8 cellular contexts compared by ENCODE assay signal in genomic region chr5:68290260-68290674, GRCh38.
A peak's percentile ranks its signal among the peaks of the same experiment; 100 is the strongest.
DNase-seq lines count a peak whose midpoint lies in the region; ATAC-seq, FAIRE-seq and TF ChIP-seq lines count a peak whose summit lies in the region.

No MANE protein-coding gene starts in this region.

- 43 to 72% (median 62%) methylated on average over 4 of the region's 4 CpGs for WGBS in adrenal gland, 4 donors

- TF ChIP-seq CTCF in D721Med (IDR thresholded peaks at IDR 0.05; ENCODE audit: insufficient read depth, missing control alignments) (no peak), adrenal gland (IDR thresholded peaks at IDR 0.05) (no peak)

- DNase-seq in D721Med (ENCODE audit: insufficient read length, low spot score): no peak
- DNase-seq in adrenal gland: peak in 4 of 7 donors; percentile 25 to 78 (median 43)
- DNase-seq in left ventricle myocardium superior: no peak
- peak; percentile 51 for DNase-seq in renal cortical epithelial cell (ENCODE audit: low read depth)
- DNase-seq in HPDE6-E6E7 (ENCODE audit: extremely low spot score): no peak
- no peak for DNase-seq in KG1 (lab: John Stamatoyannopoulos, UW)

- ATAC-seq in left ventricle myocardium superior: peak; percentile 19
- no peak for ATAC-seq in GM19023 (IDR thresholded peaks at IDR 0.05; ENCODE audit: unreplicated experiment)
- no peak for ATAC-seq in GM21737 (IDR thresholded peaks at IDR 0.05; ENCODE audit: unreplicated experiment)

- no peaks in the 10 kb centered on the region for H3K27me3 ChIP-seq in adrenal gland

- no peaks in the 10 kb centered on the region for H3K9me3 ChIP-seq in adrenal gland (replicated peaks in 1 of 3)

- peak overlapping the region in 1 of 5 donors; percentile 88 for H3K27ac ChIP-seq in adrenal gland

- FAIRE-seq in D721Med (lab: Jason Lieb, UNC): peak; percentile 64

- H3K4me1 ChIP-seq in adrenal gland (replicated peaks in 1 of 2): peaks cover 14 to 57% of the 10 kb centered on the region in 2 donors

- H3K36me3 ChIP-seq in adrenal gland (replicated peaks in 1 of 2): peaks cover 0 to 31% of the 10 kb centered on the region in 2 donors

- H3K4me3 ChIP-seq in adrenal gland: peak overlapping the region in 1 of 4 donors; percentile 47

- intact Hi-C loops in adrenal gland (cut with DNase I): no loop called here
- intact Hi-C loops in left ventricle myocardium superior (cut with micrococcal nuclease): no loop called here

- no peak for TF ChIP-seq POLR2A in adrenal gland (IDR thresholded peaks at IDR 0.05)

Comparison
In these comparisons a context has a peak if more than half of its experiments do, and no peak if none do; other contexts are left out.
1. DNase-seq: peak in adrenal gland (4 of 7) and renal cortical epithelial cell (single experiment); none in D721Med (single experiment), left ventricle myocardium superior (single experiment), HPDE6-E6E7 (single experiment) and KG1 (single experiment).